ENCODE assay signal across 1 cellular context in the genomic region with DNA sequence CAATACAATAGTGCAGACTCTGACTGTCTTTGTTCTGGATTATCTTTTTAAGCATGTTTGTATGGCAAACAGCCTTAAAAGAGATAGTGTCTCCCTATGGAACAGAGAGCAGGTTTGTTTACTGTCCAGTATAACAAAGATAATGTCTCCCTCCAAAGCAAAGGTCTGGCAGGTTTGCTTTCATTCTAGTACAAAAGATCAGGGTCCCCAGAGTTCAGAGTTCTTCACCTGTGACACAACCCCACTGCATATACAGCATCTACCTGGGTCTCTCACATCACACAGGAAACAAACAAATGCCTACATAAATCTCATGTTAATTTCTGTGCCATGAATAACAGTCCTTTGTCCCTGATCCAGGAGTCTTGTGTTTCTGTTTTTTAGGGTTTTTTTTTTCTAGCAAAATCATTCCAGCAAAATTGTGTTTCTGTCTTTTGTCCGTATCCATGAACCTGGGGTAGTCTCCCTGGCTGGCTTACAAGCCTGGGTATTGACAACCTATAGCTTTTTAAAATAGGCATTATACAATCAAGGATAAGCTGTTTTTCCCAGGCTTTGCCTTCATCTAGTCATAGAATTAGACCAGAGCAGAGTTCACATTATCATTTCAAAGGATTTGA.
TF ChIP-seq lines count a peak whose summit lies in the region.

No MANE protein-coding gene starts in this region.

TF ChIP-seq in HepG2, 621 proteins besides CTCF, POLR2A, EP300 and RAD21 (continued from another document and continues in another):
- TF ChIP-seq, protein P1, sequence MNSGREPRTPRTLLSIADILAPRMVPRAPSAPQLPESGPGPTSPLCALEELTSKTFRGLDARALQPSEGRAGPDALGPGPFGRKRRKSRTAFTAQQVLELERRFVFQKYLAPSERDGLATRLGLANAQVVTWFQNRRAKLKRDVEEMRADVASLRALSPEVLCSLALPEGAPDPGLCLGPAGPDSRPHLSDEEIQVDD (CRISPR knock-in tag; IDR thresholded peaks at IDR 0.05; ENCODE audit: borderline replicate concordance), result no peak
- peak; percentile 32; the same call in 1 of the 2 replicates for TF ChIP-seq REPIN1 (CRISPR knock-in tag; IDR thresholded peaks at IDR 0.05; ENCODE audit: borderline replicate concordance, low read depth)
- no peak for TF ChIP-seq JDP2 (CRISPR knock-in tag; IDR thresholded peaks at IDR 0.05; ENCODE audit: borderline replicate concordance)
- peak; percentile 83 for TF ChIP-seq PPARG (CRISPR knock-in tag; conservative IDR thresholded peaks at IDR 0.05)
- peak; percentile 19; the same call in 1 of the 2 replicates for TF ChIP-seq SMAD3 (CRISPR knock-in tag; IDR thresholded peaks at IDR 0.05)
- TF ChIP-seq, protein P2, sequence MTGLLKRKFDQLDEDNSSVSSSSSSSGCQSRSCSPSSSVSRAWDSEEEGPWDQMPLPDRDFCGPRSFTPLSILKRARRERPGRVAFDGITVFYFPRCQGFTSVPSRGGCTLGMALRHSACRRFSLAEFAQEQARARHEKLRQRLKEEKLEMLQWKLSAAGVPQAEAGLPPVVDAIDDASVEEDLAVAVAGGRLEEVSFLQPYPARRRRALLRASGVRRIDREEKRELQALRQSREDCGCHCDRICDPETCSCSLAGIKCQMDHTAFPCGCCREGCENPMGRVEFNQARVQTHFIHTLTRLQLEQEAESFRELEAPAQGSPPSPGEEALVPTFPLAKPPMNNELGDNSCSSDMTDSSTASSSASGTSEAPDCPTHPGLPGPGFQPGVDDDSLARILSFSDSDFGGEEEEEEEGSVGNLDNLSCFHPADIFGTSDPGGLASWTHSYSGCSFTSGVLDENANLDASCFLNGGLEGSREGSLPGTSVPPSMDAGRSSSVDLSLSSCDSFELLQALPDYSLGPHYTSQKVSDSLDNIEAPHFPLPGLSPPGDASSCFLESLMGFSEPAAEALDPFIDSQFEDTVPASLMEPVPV (CRISPR knock-in tag; IDR thresholded peaks at IDR 0.05), result 0 out of 2 replicates have a peak, but pooled peaks have one; percentile 41
- TF ChIP-seq CEBPG (CRISPR knock-in tag; IDR thresholded peaks at IDR 0.05), result peak; percentile 73
- no peak for TF ChIP-seq SP140L (CRISPR knock-in tag; IDR thresholded peaks at IDR 0.05; ENCODE audit: borderline replicate concordance)
- no peak for TF ChIP-seq GTF3A (CRISPR knock-in tag; conservative IDR thresholded peaks at IDR 0.05)
- TF ChIP-seq, protein P3, sequence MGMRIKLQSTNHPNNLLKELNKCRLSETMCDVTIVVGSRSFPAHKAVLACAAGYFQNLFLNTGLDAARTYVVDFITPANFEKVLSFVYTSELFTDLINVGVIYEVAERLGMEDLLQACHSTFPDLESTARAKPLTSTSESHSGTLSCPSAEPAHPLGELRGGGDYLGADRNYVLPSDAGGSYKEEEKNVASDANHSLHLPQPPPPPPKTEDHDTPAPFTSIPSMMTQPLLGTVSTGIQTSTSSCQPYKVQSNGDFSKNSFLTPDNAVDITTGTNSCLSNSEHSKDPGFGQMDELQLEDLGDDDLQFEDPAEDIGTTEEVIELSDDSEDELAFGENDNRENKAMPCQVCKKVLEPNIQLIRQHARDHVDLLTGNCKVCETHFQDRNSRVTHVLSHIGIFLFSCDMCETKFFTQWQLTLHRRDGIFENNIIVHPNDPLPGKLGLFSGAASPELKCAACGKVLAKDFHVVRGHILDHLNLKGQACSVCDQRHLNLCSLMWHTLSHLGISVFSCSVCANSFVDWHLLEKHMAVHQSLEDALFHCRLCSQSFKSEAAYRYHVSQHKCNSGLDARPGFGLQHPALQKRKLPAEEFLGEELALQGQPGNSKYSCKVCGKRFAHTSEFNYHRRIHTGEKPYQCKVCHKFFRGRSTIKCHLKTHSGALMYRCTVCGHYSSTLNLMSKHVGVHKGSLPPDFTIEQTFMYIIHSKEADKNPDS (CRISPR knock-in tag; IDR thresholded peaks at IDR 0.05), result no peak
- TF ChIP-seq ZNF615 (CRISPR knock-in tag; IDR thresholded peaks at IDR 0.05; ENCODE audit: borderline replicate concordance), result no peak
- TF ChIP-seq DMAP1 (CRISPR knock-in tag; IDR thresholded peaks at IDR 0.05), result 0 out of 2 replicates have a peak, but pooled peaks have one; percentile 22
- TF ChIP-seq FOXA1 (IDR thresholded peaks at IDR 0.05), result peak; percentile 69
- peak; percentile 88 for TF ChIP-seq FOXA1 (CRISPR knock-in tag; IDR thresholded peaks at IDR 0.05)
- TF ChIP-seq EEA1 (CRISPR knock-in tag; IDR thresholded peaks at IDR 0.05; ENCODE audit: borderline replicate concordance), result no peak
- TF ChIP-seq, protein P4, sequence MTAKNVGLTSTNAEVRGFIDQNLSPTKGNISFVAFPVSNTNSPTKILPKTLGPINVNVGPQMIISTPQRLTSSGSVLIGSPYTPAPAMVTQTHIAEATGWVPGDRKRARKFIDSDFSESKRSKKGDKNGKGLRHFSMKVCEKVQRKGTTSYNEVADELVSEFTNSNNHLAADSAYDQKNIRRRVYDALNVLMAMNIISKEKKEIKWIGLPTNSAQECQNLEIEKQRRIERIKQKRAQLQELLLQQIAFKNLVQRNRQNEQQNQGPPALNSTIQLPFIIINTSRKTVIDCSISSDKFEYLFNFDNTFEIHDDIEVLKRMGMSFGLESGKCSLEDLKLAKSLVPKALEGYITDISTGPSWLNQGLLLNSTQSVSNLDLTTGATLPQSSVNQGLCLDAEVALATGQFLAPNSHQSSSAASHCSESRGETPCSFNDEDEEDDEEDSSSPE (CRISPR knock-in tag; IDR thresholded peaks at IDR 0.05), result no peak; the same call in 1 of the 2 replicates
- no peak for TF ChIP-seq RBFOX2 (IDR thresholded peaks at IDR 0.05; ENCODE audit: low read depth, low read length)
- TF ChIP-seq, protein P5, sequence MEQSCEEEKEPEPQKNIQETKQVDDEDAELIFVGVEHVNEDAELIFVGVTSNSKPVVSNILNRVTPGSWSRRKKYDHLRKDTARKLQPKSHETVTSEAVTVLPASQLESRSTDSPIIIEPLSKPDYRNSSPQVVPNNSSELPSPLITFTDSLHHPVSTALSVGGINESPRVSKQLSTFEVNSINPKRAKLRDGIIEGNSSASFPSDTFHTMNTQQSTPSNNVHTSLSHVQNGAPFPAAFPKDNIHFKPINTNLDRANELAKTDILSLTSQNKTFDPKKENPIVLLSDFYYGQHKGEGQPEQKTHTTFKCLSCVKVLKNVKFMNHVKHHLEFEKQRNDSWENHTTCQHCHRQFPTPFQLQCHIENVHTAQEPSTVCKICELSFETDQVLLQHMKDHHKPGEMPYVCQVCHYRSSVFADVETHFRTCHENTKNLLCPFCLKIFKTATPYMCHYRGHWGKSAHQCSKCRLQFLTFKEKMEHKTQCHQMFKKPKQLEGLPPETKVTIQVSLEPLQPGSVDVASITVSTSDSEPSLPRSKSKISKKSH (CRISPR knock-in tag; IDR thresholded peaks at IDR 0.05; ENCODE audit: borderline replicate concordance), result no peak
- TF ChIP-seq, protein P6, sequence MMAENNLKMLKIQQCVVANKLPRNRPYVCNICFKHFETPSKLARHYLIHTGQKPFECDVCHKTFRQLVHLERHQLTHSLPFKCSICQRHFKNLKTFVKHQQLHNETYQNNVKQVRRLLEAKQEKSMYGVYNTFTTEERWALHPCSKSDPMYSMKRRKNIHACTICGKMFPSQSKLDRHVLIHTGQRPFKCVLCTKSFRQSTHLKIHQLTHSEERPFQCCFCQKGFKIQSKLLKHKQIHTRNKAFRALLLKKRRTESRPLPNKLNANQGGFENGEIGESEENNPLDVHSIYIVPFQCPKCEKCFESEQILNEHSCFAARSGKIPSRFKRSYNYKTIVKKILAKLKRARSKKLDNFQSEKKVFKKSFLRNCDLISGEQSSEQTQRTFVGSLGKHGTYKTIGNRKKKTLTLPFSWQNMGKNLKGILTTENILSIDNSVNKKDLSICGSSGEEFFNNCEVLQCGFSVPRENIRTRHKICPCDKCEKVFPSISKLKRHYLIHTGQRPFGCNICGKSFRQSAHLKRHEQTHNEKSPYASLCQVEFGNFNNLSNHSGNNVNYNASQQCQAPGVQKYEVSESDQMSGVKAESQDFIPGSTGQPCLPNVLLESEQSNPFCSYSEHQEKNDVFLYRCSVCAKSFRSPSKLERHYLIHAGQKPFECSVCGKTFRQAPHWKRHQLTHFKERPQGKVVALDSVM (CRISPR knock-in tag; IDR thresholded peaks at IDR 0.05), result no peak
- TF ChIP-seq ZNF549 (CRISPR knock-in tag; IDR thresholded peaks at IDR 0.05), result no peak
- TF ChIP-seq ZNF772 (CRISPR knock-in tag; IDR thresholded peaks at IDR 0.05), result no peak
- peak; percentile 90 for TF ChIP-seq FOXO1 (CRISPR knock-in tag; IDR thresholded peaks at IDR 0.05)
- TF ChIP-seq HHEX (CRISPR knock-in tag; IDR thresholded peaks at IDR 0.05), result peak; percentile 34; the same call in 1 of the 2 replicates
- no peak for TF ChIP-seq ZNF350 (CRISPR knock-in tag; IDR thresholded peaks at IDR 0.05; ENCODE audit: borderline replicate concordance, low read depth)
- no peak for TF ChIP-seq ZNF563 (CRISPR knock-in tag; IDR thresholded peaks at IDR 0.05)
- TF ChIP-seq, protein P7, sequence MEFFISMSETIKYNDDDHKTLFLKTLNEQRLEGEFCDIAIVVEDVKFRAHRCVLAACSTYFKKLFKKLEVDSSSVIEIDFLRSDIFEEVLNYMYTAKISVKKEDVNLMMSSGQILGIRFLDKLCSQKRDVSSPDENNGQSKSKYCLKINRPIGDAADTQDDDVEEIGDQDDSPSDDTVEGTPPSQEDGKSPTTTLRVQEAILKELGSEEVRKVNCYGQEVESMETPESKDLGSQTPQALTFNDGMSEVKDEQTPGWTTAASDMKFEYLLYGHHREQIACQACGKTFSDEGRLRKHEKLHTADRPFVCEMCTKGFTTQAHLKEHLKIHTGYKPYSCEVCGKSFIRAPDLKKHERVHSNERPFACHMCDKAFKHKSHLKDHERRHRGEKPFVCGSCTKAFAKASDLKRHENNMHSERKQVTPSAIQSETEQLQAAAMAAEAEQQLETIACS (CRISPR knock-in tag; IDR thresholded peaks at IDR 0.05), result no peak
- TF ChIP-seq STAT5B (CRISPR knock-in tag; IDR thresholded peaks at IDR 0.05), result no peak
- peak; percentile 97 for TF ChIP-seq GATA4 (IDR thresholded peaks at IDR 0.05; ENCODE audit: borderline replicate concordance, low read depth)
- no peak for TF ChIP-seq ZNF652 (CRISPR knock-in tag; IDR thresholded peaks at IDR 0.05; ENCODE audit: borderline replicate concordance, low read depth)
- TF ChIP-seq, protein P8, sequence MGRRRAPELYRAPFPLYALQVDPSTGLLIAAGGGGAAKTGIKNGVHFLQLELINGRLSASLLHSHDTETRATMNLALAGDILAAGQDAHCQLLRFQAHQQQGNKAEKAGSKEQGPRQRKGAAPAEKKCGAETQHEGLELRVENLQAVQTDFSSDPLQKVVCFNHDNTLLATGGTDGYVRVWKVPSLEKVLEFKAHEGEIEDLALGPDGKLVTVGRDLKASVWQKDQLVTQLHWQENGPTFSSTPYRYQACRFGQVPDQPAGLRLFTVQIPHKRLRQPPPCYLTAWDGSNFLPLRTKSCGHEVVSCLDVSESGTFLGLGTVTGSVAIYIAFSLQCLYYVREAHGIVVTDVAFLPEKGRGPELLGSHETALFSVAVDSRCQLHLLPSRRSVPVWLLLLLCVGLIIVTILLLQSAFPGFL (CRISPR knock-in tag; IDR thresholded peaks at IDR 0.05), result no peak
- TF ChIP-seq SRF (IDR thresholded peaks at IDR 0.05; ENCODE audit: low read depth, low read length), result no peak
- TF ChIP-seq ZNF781 (CRISPR knock-in tag; IDR thresholded peaks at IDR 0.05; ENCODE audit: borderline replicate concordance, not compliant biosample characterization), result no peak
- no peak for TF ChIP-seq ZNF230 (CRISPR knock-in tag; IDR thresholded peaks at IDR 0.05)
- no peak for TF ChIP-seq LCORL (IDR thresholded peaks at IDR 0.05)
- peak; percentile 71 for TF ChIP-seq LCORL (CRISPR knock-in tag; IDR thresholded peaks at IDR 0.05)
- TF ChIP-seq, protein P9, sequence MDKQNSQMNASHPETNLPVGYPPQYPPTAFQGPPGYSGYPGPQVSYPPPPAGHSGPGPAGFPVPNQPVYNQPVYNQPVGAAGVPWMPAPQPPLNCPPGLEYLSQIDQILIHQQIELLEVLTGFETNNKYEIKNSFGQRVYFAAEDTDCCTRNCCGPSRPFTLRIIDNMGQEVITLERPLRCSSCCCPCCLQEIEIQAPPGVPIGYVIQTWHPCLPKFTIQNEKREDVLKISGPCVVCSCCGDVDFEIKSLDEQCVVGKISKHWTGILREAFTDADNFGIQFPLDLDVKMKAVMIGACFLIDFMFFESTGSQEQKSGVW (CRISPR knock-in tag; IDR thresholded peaks at IDR 0.05; ENCODE audit: borderline replicate concordance), result no peak
- TF ChIP-seq, protein P10, sequence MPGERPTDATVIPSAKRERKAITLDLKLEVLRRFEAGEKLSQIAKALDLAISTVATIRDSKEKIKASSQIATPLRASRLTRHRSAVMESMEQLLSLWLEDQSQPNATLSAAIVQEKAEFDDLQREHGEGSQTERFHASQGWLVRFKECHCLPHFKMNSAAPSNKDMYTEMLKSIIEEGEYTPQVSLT (CRISPR knock-in tag; IDR thresholded peaks at IDR 0.05; ENCODE audit: borderline replicate concordance, low read depth), result no peak
